ENCODE assay signal across 2 cellular contexts in the genomic region with DNA sequence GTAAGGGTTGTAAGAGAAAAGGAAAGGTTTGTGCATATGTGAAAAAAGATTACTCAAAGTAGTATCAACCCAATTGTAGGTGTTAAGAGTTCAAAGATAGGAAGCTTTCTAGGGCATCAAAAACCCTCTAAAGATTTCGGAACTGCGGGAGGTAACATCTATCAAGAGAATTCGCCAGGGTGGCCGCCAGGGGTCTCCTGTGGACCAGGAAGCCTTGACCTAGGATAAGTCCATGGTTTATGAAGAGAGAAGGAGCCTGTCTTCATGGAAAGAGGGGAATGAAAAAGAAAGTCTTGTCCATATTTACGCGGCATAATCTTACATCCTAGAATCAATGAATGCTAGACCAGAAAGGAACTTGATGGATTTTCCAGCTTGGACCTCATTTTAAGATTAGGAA.
TF ChIP-seq lines count a peak whose summit lies in the region.

No MANE protein-coding gene starts in this region.

TF ChIP-seq in GM12878, 131 proteins besides CTCF, POLR2A, EP300 and RAD21 (continued from another document):
- TF ChIP-seq, protein P1, sequence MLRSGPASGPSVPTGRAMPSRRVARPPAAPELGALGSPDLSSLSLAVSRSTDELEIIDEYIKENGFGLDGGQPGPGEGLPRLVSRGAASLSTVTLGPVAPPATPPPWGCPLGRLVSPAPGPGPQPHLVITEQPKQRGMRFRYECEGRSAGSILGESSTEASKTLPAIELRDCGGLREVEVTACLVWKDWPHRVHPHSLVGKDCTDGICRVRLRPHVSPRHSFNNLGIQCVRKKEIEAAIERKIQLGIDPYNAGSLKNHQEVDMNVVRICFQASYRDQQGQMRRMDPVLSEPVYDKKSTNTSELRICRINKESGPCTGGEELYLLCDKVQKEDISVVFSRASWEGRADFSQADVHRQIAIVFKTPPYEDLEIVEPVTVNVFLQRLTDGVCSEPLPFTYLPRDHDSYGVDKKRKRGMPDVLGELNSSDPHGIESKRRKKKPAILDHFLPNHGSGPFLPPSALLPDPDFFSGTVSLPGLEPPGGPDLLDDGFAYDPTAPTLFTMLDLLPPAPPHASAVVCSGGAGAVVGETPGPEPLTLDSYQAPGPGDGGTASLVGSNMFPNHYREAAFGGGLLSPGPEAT (IDR thresholded peaks at IDR 0.05; ENCODE audit: low read depth), result no peak

TF ChIP-seq in HepG2, 621 proteins besides CTCF, POLR2A, EP300 and RAD21:
- TF ChIP-seq, protein P2, sequence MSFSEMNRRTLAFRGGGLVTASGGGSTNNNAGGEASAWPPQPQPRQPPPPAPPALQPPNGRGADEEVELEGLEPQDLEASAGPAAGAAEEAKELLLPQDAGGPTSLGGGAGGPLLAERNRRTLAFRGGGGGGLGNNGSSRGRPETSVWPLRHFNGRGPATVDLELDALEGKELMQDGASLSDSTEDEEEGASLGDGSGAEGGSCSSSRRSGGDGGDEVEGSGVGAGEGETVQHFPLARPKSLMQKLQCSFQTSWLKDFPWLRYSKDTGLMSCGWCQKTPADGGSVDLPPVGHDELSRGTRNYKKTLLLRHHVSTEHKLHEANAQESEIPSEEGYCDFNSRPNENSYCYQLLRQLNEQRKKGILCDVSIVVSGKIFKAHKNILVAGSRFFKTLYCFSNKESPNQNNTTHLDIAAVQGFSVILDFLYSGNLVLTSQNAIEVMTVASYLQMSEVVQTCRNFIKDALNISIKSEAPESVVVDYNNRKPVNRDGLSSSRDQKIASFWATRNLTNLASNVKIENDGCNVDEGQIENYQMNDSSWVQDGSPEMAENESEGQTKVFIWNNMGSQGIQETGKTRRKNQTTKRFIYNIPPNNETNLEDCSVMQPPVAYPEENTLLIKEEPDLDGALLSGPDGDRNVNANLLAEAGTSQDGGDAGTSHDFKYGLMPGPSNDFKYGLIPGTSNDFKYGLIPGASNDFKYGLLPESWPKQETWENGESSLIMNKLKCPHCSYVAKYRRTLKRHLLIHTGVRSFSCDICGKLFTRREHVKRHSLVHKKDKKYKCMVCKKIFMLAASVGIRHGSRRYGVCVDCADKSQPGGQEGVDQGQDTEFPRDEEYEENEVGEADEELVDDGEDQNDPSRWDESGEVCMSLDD (CRISPR knock-in tag; IDR thresholded peaks at IDR 0.05; ENCODE audit: borderline replicate concordance), result no peak
- TF ChIP-seq SMC3 (IDR thresholded peaks at IDR 0.05; ENCODE audit: low read length), result peak; percentile 57; the same call in 1 of the 2 replicates
- TF ChIP-seq STAG1 (CRISPR knock-in tag; IDR thresholded peaks at IDR 0.05), result peak; percentile 61
